Comparison of ENCODE assay signal across 2 cellular contexts in the genomic region with DNA sequence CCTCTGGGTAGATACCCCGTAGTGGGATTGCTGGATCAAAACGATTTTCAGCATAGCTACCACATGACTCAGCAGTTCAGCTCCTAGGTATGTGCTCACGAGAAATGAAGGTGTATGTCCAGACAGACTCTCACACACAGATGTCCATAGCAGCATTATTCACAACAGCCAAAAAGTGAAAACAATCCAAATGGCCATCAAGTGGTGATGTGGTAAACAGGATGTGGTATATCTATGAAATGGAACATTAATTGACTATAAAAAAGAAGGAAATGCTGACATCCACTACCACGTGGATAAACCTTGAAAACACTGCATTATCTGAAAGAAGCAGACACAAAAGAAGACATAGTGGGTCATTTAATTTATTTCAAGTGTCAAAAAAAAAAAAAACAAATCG.
TF ChIP-seq lines count a peak whose summit lies in the region.

No MANE protein-coding gene starts in this region.

TF ChIP-seq in SK-N-SH treated with all-trans-retinoic acid at 6 μM for 48 hours, 23 proteins besides CTCF, POLR2A, EP300 and RAD21 (continued from another document):
- TF ChIP-seq, protein P1, sequence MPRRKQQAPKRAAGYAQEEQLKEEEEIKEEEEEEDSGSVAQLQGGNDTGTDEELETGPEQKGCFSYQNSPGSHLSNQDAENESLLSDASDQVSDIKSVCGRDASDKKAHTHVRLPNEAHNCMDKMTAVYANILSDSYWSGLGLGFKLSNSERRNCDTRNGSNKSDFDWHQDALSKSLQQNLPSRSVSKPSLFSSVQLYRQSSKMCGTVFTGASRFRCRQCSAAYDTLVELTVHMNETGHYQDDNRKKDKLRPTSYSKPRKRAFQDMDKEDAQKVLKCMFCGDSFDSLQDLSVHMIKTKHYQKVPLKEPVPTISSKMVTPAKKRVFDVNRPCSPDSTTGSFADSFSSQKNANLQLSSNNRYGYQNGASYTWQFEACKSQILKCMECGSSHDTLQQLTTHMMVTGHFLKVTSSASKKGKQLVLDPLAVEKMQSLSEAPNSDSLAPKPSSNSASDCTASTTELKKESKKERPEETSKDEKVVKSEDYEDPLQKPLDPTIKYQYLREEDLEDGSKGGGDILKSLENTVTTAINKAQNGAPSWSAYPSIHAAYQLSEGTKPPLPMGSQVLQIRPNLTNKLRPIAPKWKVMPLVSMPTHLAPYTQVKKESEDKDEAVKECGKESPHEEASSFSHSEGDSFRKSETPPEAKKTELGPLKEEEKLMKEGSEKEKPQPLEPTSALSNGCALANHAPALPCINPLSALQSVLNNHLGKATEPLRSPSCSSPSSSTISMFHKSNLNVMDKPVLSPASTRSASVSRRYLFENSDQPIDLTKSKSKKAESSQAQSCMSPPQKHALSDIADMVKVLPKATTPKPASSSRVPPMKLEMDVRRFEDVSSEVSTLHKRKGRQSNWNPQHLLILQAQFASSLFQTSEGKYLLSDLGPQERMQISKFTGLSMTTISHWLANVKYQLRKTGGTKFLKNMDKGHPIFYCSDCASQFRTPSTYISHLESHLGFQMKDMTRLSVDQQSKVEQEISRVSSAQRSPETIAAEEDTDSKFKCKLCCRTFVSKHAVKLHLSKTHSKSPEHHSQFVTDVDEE (CRISPR knock-in tag; IDR thresholded peaks at IDR 0.05), result no peak

TF ChIP-seq in SK-N-SH, 30 proteins besides CTCF, POLR2A, EP300 and RAD21 (continued from another document):
- TF ChIP-seq, protein P2, sequence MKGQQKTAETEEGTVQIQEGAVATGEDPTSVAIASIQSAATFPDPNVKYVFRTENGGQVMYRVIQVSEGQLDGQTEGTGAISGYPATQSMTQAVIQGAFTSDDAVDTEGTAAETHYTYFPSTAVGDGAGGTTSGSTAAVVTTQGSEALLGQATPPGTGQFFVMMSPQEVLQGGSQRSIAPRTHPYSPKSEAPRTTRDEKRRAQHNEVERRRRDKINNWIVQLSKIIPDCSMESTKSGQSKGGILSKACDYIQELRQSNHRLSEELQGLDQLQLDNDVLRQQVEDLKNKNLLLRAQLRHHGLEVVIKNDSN (IDR thresholded peaks at IDR 0.05; ENCODE audit: borderline replicate concordance, low read depth), result no peak
- TF ChIP-seq YY1 (IDR thresholded peaks at IDR 0.05; ENCODE audit: low read depth) (no peak), FOXJ3 (CRISPR knock-in tag; IDR thresholded peaks at IDR 0.05) (no peak), MXI1 (IDR thresholded peaks at IDR 0.05; ENCODE audit: low read depth, low read length) (no peak), FOXM1 (IDR thresholded peaks at IDR 0.05; ENCODE audit: low read depth) (no peak)
